In genomic region chr17:46044286-46044928, GRCh38 we compare ENCODE assay signal across 8 cellular contexts. TPM values are rescaled to one million over a fixed set of nuclear protein-coding genes. Genes with fewer than 3 reads are reported as not detected.
DNase-seq lines count a peak whose midpoint lies in the region; ATAC-seq, FAIRE-seq and TF ChIP-seq lines count a peak whose summit lies in the region.

No MANE protein-coding gene starts in this region.

- H3K27me3 Mint-ChIP-seq in WTC11 (ENCODE audit: low read depth), result no peaks in the 10 kb centered on the region

- H3K4me1 Mint-ChIP-seq in WTC11, result peaks cover 11% of the 10 kb centered on the region

- H3K4me1 ChIP-seq in A549 (peaks cover 23% of the 10 kb centered on the region), lung (ENCODE audit: control insufficient read depth in 2 of 2, insufficient read depth in 2 of 2, low read length in 2 of 2) (peaks cover 0 to 2% of the 10 kb centered on the region in 2 donors)

- peak; percentile 97 for FAIRE-seq in A549 (lab: Jason Lieb, UNC)
- peak; percentile 66 for FAIRE-seq in GM12892 (lab: Jason Lieb, UNC)

- H3K27ac ChIP-seq in A549, result peak overlapping the region; percentile 7 to 45; a peak in 3 of 6 replicates
- H3K27ac ChIP-seq in dorsolateral prefrontal cortex, result peak overlapping the region in 46 of 59 donors; percentile 1 to 81 (median 49)
- H3K27ac ChIP-seq in lung (ENCODE audit: low read depth in 1 of 2, low read length in 1 of 2), result peak overlapping the region in 1 of 2 donors; percentile 57

- ATAC-seq in A549 (peak; percentile 91 to 96), WTC11 (peak; percentile 87), lung (ENCODE audit: insufficient read depth, low FRiP score) (peak; percentile 59)

- TF ChIP-seq CTCF in A549 (IDR thresholded peaks at IDR 0.05) (peak; percentile 99), WTC11 (IDR thresholded peaks at IDR 0.05) (peak; percentile 24; the same call in 1 of the 2 replicates), dorsolateral prefrontal cortex (IDR thresholded peaks at IDR 0.05 in 54 of 56, conservative IDR thresholded peaks at IDR 0.05 in 2 of 56; ENCODE audit: low read depth in 1 of 56, partially characterized antibody in 56 of 56) (peak; percentile 57 to 96 (median 88)), lung (IDR thresholded peaks at IDR 0.05; ENCODE audit: control extremely low read depth, extremely low read depth) (peak; percentile 84)

- H3K9me3 Mint-ChIP-seq in WTC11, result no peaks in the 10 kb centered on the region

- H3K36me3 Mint-ChIP-seq in WTC11, result peaks cover 56% of the 10 kb centered on the region

- peak overlapping the region; percentile 24; the same call in 2 of the 3 replicates for H3K4me2 ChIP-seq in A549

- no peaks in the 10 kb centered on the region for H3K9me3 ChIP-seq in A549
- no peaks in the 10 kb centered on the region for H3K9me3 ChIP-seq in lung (ENCODE audit: control insufficient read depth in 2 of 2, insufficient read depth in 1 of 2, low read length in 1 of 2)

- H3K27ac Mint-ChIP-seq in WTC11, result peak overlapping the region; percentile 84

- H3K27me3 ChIP-seq in dorsolateral prefrontal cortex (no peaks in the 10 kb centered on the region), lung (ENCODE audit: control insufficient read depth, insufficient read depth) (no peaks in the 10 kb centered on the region)

- intact Hi-C loops in dorsolateral prefrontal cortex (cut with DNase I), result loop anchor here (1.0 to 10.0 kb wide), 3 partner anchors 42 to 400 kb away; partner anchors contain the start of gene KANSL1 (in 1 of the 2)

- no peak for TF ChIP-seq EP300 in A549 (IDR thresholded peaks at IDR 0.05)

- 38% methylated on average over 5 of the region's 5 CpGs for WGBS in A549 (ENCODE audit: missing lambda C conversion rate)
- WGBS in lung, 2 donors, result 41 to 43% methylated on average over 5 of the region's 5 CpGs

- CTCF ChIA-PET in A549 (lab: Yijun Ruan, JAX) (interaction anchor here (0.6 to 10.5 kb wide), 53 partner anchors 11 to 717 kb away, joined by 3 to 183 read pairs (median 6); partner anchors contain the start of gene KANSL1), WTC11 (lab: Charles Lee) (interaction anchor here (0.6 to 2.6 kb wide), 36 partner anchors 10 to 933 kb away, joined by 3 to 40 read pairs (median 6); partner anchors contain the start of gene KANSL1)

- POLR2A ChIA-PET in A549 (lab: Yijun Ruan, JAX) (interaction anchor here (0.5 to 1.4 kb wide), 4 partner anchors 9 to 168 kb away, joined by 3 to 23 read pairs (median 6); partner anchors contain the start of gene KANSL1), WTC11 (lab: Charles Lee) (interaction anchor here (0.7 to 1.0 kb wide), 4 partner anchors 15 to 671 kb away, joined by 3 to 4 read pairs (median 3); partner anchors contain the start of gene KANSL1)

- peak; percentile 89 to 91 for TF ChIP-seq RAD21 in A549 (conservative IDR thresholded peaks at IDR 0.05 in 1 of 2, IDR thresholded peaks at IDR 0.05 in 1 of 2)

- TF ChIP-seq POLR2A in A549 (IDR thresholded peaks at IDR 0.05; ENCODE audit: low read length) (no peak), GM12892 (IDR thresholded peaks at IDR 0.05; ENCODE audit: low read depth, low read length) (no peak)

- H3K4me3 Mint-ChIP-seq in WTC11, result no peak overlapping the region

- H3K4me3 ChIP-seq in A549, result no peak overlapping the region
- H3K4me3 ChIP-seq in dorsolateral prefrontal cortex, result peak overlapping the region in 5 of 59 donors; percentile 1 to 12 (median 8)
- no peak overlapping the region for H3K4me3 ChIP-seq in lung

- peak; percentile 81 to 93 for DNase-seq in A549 (ENCODE audit: low read depth in 1 of 2, low spot score in 1 of 2)
- no peak for DNase-seq in GM12892 (ENCODE audit: insufficient read length)
- peak; percentile 89 for DNase-seq in NCI-H2196 (lab: John Stamatoyannopoulos, UW; ENCODE audit: unreplicated experiment)
- peak; percentile 56 for DNase-seq in WTC11 (ENCODE audit: low spot score)
- peak in 6 of 10 donors; percentile 59 to 86 (median 61) for DNase-seq in dorsolateral prefrontal cortex
- peak; percentile 74 for DNase-seq in lung (ENCODE audit: low spot score)
- DNase-seq in stimulated activated CD8-positive, alpha-beta memory T cell treated with anti-CD3 and anti-CD28 coated beads, Interleukin-4, amount 100 ng/mL, for 4 hours (ENCODE audit: low read depth in 2 of 2, low spot score in 1 of 2), result peak; percentile 18 to 23
- no peak for DNase-seq in cortex of kidney (lab: John Stamatoyannopoulos, UW)

- peaks cover 10 to 13% of the 10 kb centered on the region in 2 donors for H3K36me3 ChIP-seq in lung (ENCODE audit: control insufficient read depth in 2 of 2, insufficient read depth in 2 of 2, low read length in 2 of 2)

TF ChIP-seq in A549, 52 proteins besides CTCF, POLR2A, EP300 and RAD21 (continues in another document):
- TF ChIP-seq GATA3 (IDR thresholded peaks at IDR 0.05; ENCODE audit: borderline replicate concordance), result 0 out of 2 replicates have a peak, but pooled peaks have one; percentile 6
- TF ChIP-seq HES2 (IDR thresholded peaks at IDR 0.05), result no peak
- TF ChIP-seq ZFP36 (IDR thresholded peaks at IDR 0.05; ENCODE audit: borderline replicate concordance, partially characterized antibody), result no peak
- TF ChIP-seq, protein P1, sequence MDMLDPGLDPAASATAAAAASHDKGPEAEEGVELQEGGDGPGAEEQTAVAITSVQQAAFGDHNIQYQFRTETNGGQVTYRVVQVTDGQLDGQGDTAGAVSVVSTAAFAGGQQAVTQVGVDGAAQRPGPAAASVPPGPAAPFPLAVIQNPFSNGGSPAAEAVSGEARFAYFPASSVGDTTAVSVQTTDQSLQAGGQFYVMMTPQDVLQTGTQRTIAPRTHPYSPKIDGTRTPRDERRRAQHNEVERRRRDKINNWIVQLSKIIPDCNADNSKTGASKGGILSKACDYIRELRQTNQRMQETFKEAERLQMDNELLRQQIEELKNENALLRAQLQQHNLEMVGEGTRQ (IDR thresholded peaks at IDR 0.05), result no peak
- TF ChIP-seq JUN (IDR thresholded peaks at IDR 0.05), result 0 out of 5 replicates have a peak, but pooled peaks of 1 of the 2 experiments have one; percentile 34
- no peak for TF ChIP-seq ZC3H11A (IDR thresholded peaks at IDR 0.05)
- no peak for TF ChIP-seq PHF8 (IDR thresholded peaks at IDR 0.05; ENCODE audit: borderline replicate concordance, low read depth)
- TF ChIP-seq TP53 (CRISPR knock-in tag; IDR thresholded peaks at IDR 0.05), result no peak
- no peak for TF ChIP-seq HDAC2 (IDR thresholded peaks at IDR 0.05)
- no peak for TF ChIP-seq RFX5 (IDR thresholded peaks at IDR 0.05)
- no peak for TF ChIP-seq ESRRA (IDR thresholded peaks at IDR 0.05; ENCODE audit: borderline replicate concordance, low read length)
- no peak for TF ChIP-seq NFE2L2 (conservative IDR thresholded peaks at IDR 0.05; ENCODE audit: low read length)
- TF ChIP-seq CBX8 (IDR thresholded peaks at IDR 0.05), result no peak
- TF ChIP-seq POLR2AphosphoS2 (conservative IDR thresholded peaks at IDR 0.05; ENCODE audit: low read length), result no peak
- TF ChIP-seq HOXB5 (CRISPR knock-in tag; IDR thresholded peaks at IDR 0.05), result no peak
- TF ChIP-seq HOXA7 (CRISPR knock-in tag; IDR thresholded peaks at IDR 0.05), result no peak
- no peak for TF ChIP-seq KDM5A (IDR thresholded peaks at IDR 0.05)

TF ChIP-seq in WTC11, 78 proteins besides CTCF, POLR2A, EP300 and RAD21 (continues in another document):
- TF ChIP-seq ATF6 (CRISPR knock-in tag; IDR thresholded peaks at IDR 0.05), result no peak
- no peak for TF ChIP-seq MAX (CRISPR knock-in tag; IDR thresholded peaks at IDR 0.05)
- TF ChIP-seq, protein P2, sequence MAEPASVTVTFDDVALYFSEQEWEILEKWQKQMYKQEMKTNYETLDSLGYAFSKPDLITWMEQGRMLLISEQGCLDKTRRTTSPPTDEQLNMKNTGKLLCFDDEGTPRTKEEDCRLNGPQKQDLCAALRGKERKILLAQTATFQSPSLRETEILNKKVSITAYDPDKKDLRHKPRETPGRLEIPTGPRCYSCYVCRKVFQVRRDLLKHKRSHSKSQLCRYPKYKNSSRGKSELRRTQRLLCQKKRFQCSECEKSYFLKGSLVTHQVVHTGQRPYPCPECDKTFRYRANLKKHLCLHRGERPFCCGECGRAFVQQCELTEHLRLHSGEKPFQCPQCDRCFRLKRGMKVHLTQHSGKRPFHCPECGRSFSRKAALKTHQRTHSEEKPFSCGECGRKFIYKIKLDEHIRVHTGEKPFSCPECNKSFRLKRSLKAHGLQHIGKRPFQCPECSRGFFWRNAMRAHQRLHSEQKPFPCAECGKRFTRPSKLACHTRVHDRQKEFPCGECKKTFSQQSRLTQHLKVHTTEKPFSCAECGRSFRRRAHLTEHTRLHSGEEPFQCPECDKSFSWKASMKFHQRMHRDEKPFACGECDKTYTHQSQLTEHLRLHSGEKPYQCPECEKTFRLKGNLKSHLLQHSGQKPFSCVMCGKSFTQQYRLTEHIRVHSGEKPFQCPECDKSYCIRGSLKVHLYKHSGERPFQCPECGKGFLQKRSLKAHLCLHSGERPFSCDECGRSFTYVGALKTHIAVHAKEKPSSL (CRISPR knock-in tag; conservative IDR thresholded peaks at IDR 0.05), result no peak
- no peak for TF ChIP-seq JUN (CRISPR knock-in tag; IDR thresholded peaks at IDR 0.05)

RNA-seq across cellular contexts. Expression of gene STH, which starts 45.4 kb away (rescaled TPM):
- polyA plus RNA-seq in A549 (2011; rRNA removed) (not detected in 2 replicates), A549 (2017; fragmentation: RNase III; extraction: RNeasy Plus Mini Kit Qiagen cat#74134 plus additional on column Dnase treatment) (not detected in 3 replicates), lung (not detected)
- polyA plus RNA-seq in A549 (2012; cell fraction: cytosol; rRNA removed), result not detected in 2 replicates
- polyA plus RNA-seq in A549 (2012; cell fraction: nucleus; rRNA removed), result not detected in 2 replicates
- polyA minus RNA-seq in A549 (2011; rRNA and poly(A)+ RNA removed), result not detected in 2 replicates
- polyA plus RNA-seq in GM12892 (2012; ENCODE audit: missing spikeins), result not detected
- total RNA-seq in WTC11 (2021) (not detected in 3 replicates), dorsolateral prefrontal cortex (10 to 100 TPM in 84 of 120 experiments, 1 to 10 TPM in 36; 1.8 to 35.0 (median 12.2) TPM), lung (not detected)

Comparison
In these comparisons a context has a peak if more than half of its experiments do, and no peak if none do; other contexts are left out.
1. DNase-seq: peak in A549 (2 of 2), NCI-H2196 (single experiment), WTC11 (single experiment), dorsolateral prefrontal cortex (6 of 10), lung (single experiment) and stimulated activated CD8-positive, alpha-beta memory T cell treated with anti-CD3 and anti-CD28 coated beads, Interleukin-4, amount 100 ng/mL, for 4 hours (2 of 2); none in GM12892 (single experiment) and cortex of kidney (single experiment).
2. CTCF ChIP-seq: peak in every context shown above with its lines; median percentile 99 in A549; 88 in dorsolateral prefrontal cortex; 84 in lung; 24 in WTC11.
3. Of the 8 proteins assayed by ChIP-seq in both WTC11 and A549: peak only in WTC11: none; only in A549: MAX; in both: CTCF; in neither: 5; mixed calls (peak in some experiments, not most) for 1.
4. Peak in every context shown above with its lines, with median percentiles within 50 percentile points of each other: ATAC-seq.